ENCODE assay signal across 12 cellular contexts in the genomic region with DNA sequence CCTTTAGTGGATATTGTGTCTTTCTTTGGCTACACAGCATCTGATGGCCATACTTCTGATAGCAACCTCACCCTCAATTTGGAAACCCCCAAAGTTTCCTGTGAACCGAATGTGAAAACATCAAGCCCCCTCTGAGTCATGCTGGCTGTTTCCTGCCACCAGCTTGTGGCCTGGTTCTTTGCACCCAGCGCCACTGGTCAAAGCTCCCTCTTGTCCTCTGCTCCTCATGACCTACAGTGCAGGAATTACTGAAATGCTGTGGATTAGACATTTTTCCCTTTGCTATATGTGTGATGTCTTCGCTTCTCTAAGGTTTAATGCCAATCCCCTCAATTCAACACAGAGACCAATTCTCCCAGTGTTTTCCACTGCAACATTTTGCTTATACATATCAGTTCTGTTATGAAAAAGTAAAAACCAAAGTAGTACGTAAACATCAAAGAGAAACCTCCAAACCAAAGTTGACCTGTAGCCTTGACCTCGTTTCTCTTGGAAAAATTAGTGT.
DNase-seq lines count a peak whose midpoint lies in the region; ATAC-seq and TF ChIP-seq lines count a peak whose summit lies in the region.
"Had no signal": no experiment of that assay in that cellular context is flagged by ENCODE, and none has a peak within 500 bp of the region (broad histone marks: within the 10 kb centered on the region; RNA-seq: fewer than 3 reads in every experiment).

No MANE protein-coding gene starts in this region.

- in situ Hi-C loops in transverse colon (cut with MboI; ENCODE audit: low pct_ligation_motif_present in 1 of 4, low pct_unique_long_range_greater_than_20kb in 1 of 4, low sequenced_read_pairs in 3 of 4): no loop called here

- no peak overlapping the region for H3K27ac Mint-ChIP-seq in activated CD4-positive, alpha-beta memory T cell treated with anti-CD3 and anti-CD28 coated beads, Interleukin-2, amount 10 ng/mL, durations not matched to agents 7 days and 5 days

- TF ChIP-seq POLR2A in transverse colon (IDR thresholded peaks at IDR 0.05): no peak

- no peak overlapping the region for H3K4me3 Mint-ChIP-seq in activated CD4-positive, alpha-beta memory T cell treated with anti-CD3 and anti-CD28 coated beads, Interleukin-2, amount 10 ng/mL, durations not matched to agents 7 days and 5 days

- no peaks in the 10 kb centered on the region for H3K9me3 ChIP-seq in transverse colon
- H3K9me3 ChIP-seq: BLaER1, neutrophil had no signal

- no peak overlapping the region for H3K4me3 ChIP-seq in transverse colon
- H3K4me3 ChIP-seq: BLaER1 had no signal

- POLR2A ChIA-PET in activated CD4-positive, alpha-beta memory T cell treated with anti-CD3 and anti-CD28 coated beads, Interleukin-2, amount 10 ng/mL, durations not matched to agents 7 days and 5 days (lab: Charles Lee): no interaction called here

- 58 to 62% methylated on average over 3 to 5 of the region's 5 CpGs for WGBS in transverse colon (ENCODE audit: low coverage in 1 of 2), 2 donors

- H3K36me3 Mint-ChIP-seq in activated CD4-positive, alpha-beta memory T cell treated with anti-CD3 and anti-CD28 coated beads, Interleukin-2, amount 10 ng/mL, durations not matched to agents 7 days and 5 days (ENCODE audit: low read depth): no peaks in the 10 kb centered on the region

- no peak for TF ChIP-seq EP300 in transverse colon (IDR thresholded peaks at IDR 0.05; ENCODE audit: low read depth)

- H3K4me1 ChIP-seq in transverse colon: no peaks in the 10 kb centered on the region
- H3K4me1 ChIP-seq: BLaER1 had no signal

- DNase-seq in NCI-H2227 (lab: John Stamatoyannopoulos, UW; ENCODE audit: unreplicated experiment) (no peak), putamen (ENCODE audit: low spot score) (no peak), transverse colon (no peak)
- DNase-seq in activated CD4-positive, alpha-beta memory T cell treated with anti-CD3 and anti-CD28 coated beads, Interleukin-2, amount 10 ng/mL, durations not matched to agents 7 days and 5 days: no peak
- DNase-seq: NCI-H2029 treated with DMSO at 0.1 percent for 48 hours; stimulated activated CD4-positive, alpha-beta T cell treated with anti-CD3 and anti-CD28 coated beads, Interleukin-2, amount 100 ng/mL, for 24 hours had no signal

- CTCF ChIA-PET in activated CD4-positive, alpha-beta memory T cell treated with anti-CD3 and anti-CD28 coated beads, Interleukin-2, amount 10 ng/mL, durations not matched to agents 7 days and 5 days (lab: Charles Lee): no interaction called here

- no peak for TF ChIP-seq CTCF in transverse colon (IDR thresholded peaks at IDR 0.05)

- no peaks in the 10 kb centered on the region for H3K4me1 Mint-ChIP-seq in activated CD4-positive, alpha-beta memory T cell treated with anti-CD3 and anti-CD28 coated beads, Interleukin-2, amount 10 ng/mL, durations not matched to agents 7 days and 5 days

- H3K27me3 ChIP-seq in transverse colon: no peaks in the 10 kb centered on the region
- H3K27me3 ChIP-seq: BLaER1, neutrophil had no signal

- no peaks in the 10 kb centered on the region for H3K36me3 ChIP-seq in transverse colon
- H3K36me3 ChIP-seq: BLaER1, neutrophil had no signal

- peaks cover 4% of the 10 kb centered on the region for H3K9me3 Mint-ChIP-seq in activated CD4-positive, alpha-beta memory T cell treated with anti-CD3 and anti-CD28 coated beads, Interleukin-2, amount 10 ng/mL, durations not matched to agents 7 days and 5 days

- intact Hi-C loops in transverse colon (cut with DNase I; ENCODE audit: low total_unique reads): no loop called here

- no peak overlapping the region for H3K27ac ChIP-seq in transverse colon
- H3K27ac ChIP-seq: BLaER1, neutrophil had no signal

- peak; percentile 90 for ATAC-seq in GM18498 (IDR thresholded peaks at IDR 0.05; ENCODE audit: unreplicated experiment)
- peak; percentile 91 for ATAC-seq in GM19395 (IDR thresholded peaks at IDR 0.05; ENCODE audit: unreplicated experiment)
- peak; percentile 90 for ATAC-seq in HG02798 (IDR thresholded peaks at IDR 0.05; ENCODE audit: poor library complexity, unreplicated experiment)
- peak; percentile 59 for ATAC-seq in HG03469 (IDR thresholded peaks at IDR 0.05; ENCODE audit: unreplicated experiment)

- H3K27me3 Mint-ChIP-seq in activated CD4-positive, alpha-beta memory T cell treated with anti-CD3 and anti-CD28 coated beads, Interleukin-2, amount 10 ng/mL, durations not matched to agents 7 days and 5 days: no peaks in the 10 kb centered on the region
